In the genomic region with DNA sequence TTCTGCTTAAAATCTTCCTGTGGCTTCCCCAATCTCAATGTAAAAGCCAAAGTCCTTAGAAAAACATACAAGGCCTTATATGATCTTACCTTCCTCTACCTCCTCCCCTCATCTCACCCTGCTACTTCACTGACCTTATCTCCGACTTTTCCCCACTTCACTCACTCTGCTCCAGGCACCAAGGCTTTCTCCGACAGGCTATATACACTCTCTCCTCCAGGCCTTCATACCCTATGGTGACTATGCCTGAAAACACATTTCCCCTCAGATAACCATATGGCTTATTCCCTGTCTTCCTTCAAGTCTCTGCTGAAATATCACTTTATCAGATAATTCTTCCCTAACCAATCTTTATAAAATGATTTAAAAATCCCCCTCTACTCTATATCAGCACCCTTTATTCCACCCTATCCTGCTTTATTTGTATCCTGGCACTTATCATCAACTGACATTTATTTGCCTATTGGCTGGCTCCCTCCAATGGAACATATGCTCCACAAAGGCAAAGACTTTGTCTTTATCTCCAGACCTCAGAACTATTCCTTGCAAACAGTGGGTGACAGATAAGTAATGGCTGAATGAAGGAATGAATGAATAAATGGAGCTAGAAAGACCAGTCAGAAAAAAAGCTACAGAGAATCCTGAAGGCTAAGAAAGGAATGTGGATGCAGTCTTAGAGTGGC, we compare ENCODE assay signal across 1 cellular context.
A peak's percentile ranks its signal among the peaks of the same experiment; 100 is the strongest.
TF ChIP-seq lines count a peak whose summit lies in the region.

No MANE protein-coding gene starts in this region.

TF ChIP-seq in K562, 482 proteins besides CTCF, POLR2A, EP300 and RAD21 (continued from another document and continues in another):
- TF ChIP-seq, protein P1, sequence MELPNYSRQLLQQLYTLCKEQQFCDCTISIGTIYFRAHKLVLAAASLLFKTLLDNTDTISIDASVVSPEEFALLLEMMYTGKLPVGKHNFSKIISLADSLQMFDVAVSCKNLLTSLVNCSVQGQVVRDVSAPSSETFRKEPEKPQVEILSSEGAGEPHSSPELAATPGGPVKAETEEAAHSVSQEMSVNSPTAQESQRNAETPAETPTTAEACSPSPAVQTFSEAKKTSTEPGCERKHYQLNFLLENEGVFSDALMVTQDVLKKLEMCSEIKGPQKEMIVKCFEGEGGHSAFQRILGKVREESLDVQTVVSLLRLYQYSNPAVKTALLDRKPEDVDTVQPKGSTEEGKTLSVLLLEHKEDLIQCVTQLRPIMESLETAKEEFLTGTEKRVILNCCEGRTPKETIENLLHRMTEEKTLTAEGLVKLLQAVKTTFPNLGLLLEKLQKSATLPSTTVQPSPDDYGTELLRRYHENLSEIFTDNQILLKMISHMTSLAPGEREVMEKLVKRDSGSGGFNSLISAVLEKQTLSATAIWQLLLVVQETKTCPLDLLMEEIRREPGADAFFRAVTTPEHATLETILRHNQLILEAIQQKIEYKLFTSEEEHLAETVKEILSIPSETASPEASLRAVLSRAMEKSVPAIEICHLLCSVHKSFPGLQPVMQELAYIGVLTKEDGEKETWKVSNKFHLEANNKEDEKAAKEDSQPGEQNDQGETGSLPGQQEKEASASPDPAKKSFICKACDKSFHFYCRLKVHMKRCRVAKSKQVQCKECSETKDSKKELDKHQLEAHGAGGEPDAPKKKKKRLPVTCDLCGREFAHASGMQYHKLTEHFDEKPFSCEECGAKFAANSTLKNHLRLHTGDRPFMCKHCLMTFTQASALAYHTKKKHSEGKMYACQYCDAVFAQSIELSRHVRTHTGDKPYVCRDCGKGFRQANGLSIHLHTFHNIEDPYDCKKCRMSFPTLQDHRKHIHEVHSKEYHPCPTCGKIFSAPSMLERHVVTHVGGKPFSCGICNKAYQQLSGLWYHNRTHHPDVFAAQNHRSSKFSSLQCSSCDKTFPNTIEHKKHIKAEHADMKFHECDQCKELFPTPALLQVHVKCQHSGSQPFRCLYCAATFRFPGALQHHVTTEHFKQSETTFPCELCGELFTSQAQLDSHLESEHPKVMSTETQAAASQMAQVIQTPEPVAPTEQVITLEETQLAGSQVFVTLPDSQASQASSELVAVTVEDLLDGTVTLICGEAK (IDR thresholded peaks at IDR 0.05): no peak
- TF ChIP-seq, protein P1 (CRISPR knock-in tag; IDR thresholded peaks at IDR 0.05): no peak
- peak; percentile 91 for TF ChIP-seq ZNF24 (IDR thresholded peaks at IDR 0.05)
- TF ChIP-seq ZNF76 (CRISPR knock-in tag; IDR thresholded peaks at IDR 0.05; ENCODE audit: borderline replicate concordance): no peak
- TF ChIP-seq ADNP (tag; IDR thresholded peaks at IDR 0.05): no peak
- TF ChIP-seq SMAD2 (IDR thresholded peaks at IDR 0.05; ENCODE audit: low read depth, low read length): no peak
- TF ChIP-seq TAL1 (IDR thresholded peaks at IDR 0.05): peak; percentile 82
- no peak for TF ChIP-seq BCL6 (CRISPR knock-in tag; IDR thresholded peaks at IDR 0.05)
- no peak for TF ChIP-seq MTA3 (IDR thresholded peaks at IDR 0.05; ENCODE audit: borderline replicate concordance)
- no peak for TF ChIP-seq CBX3 (IDR thresholded peaks at IDR 0.05; ENCODE audit: borderline replicate concordance in 1 of 2, low read length in 2 of 2)
- no peak for TF ChIP-seq RBM14 (IDR thresholded peaks at IDR 0.05; ENCODE audit: borderline replicate concordance, insufficient read depth, low read depth, low read length)
- no peak for TF ChIP-seq MEF2A (IDR thresholded peaks at IDR 0.05; ENCODE audit: control insufficient read depth, low read depth, low read length)
- TF ChIP-seq, protein P2, sequence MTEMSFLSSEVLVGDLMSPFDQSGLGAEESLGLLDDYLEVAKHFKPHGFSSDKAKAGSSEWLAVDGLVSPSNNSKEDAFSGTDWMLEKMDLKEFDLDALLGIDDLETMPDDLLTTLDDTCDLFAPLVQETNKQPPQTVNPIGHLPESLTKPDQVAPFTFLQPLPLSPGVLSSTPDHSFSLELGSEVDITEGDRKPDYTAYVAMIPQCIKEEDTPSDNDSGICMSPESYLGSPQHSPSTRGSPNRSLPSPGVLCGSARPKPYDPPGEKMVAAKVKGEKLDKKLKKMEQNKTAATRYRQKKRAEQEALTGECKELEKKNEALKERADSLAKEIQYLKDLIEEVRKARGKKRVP (CRISPR knock-in tag; IDR thresholded peaks at IDR 0.05): no peak
- TF ChIP-seq, protein P3, sequence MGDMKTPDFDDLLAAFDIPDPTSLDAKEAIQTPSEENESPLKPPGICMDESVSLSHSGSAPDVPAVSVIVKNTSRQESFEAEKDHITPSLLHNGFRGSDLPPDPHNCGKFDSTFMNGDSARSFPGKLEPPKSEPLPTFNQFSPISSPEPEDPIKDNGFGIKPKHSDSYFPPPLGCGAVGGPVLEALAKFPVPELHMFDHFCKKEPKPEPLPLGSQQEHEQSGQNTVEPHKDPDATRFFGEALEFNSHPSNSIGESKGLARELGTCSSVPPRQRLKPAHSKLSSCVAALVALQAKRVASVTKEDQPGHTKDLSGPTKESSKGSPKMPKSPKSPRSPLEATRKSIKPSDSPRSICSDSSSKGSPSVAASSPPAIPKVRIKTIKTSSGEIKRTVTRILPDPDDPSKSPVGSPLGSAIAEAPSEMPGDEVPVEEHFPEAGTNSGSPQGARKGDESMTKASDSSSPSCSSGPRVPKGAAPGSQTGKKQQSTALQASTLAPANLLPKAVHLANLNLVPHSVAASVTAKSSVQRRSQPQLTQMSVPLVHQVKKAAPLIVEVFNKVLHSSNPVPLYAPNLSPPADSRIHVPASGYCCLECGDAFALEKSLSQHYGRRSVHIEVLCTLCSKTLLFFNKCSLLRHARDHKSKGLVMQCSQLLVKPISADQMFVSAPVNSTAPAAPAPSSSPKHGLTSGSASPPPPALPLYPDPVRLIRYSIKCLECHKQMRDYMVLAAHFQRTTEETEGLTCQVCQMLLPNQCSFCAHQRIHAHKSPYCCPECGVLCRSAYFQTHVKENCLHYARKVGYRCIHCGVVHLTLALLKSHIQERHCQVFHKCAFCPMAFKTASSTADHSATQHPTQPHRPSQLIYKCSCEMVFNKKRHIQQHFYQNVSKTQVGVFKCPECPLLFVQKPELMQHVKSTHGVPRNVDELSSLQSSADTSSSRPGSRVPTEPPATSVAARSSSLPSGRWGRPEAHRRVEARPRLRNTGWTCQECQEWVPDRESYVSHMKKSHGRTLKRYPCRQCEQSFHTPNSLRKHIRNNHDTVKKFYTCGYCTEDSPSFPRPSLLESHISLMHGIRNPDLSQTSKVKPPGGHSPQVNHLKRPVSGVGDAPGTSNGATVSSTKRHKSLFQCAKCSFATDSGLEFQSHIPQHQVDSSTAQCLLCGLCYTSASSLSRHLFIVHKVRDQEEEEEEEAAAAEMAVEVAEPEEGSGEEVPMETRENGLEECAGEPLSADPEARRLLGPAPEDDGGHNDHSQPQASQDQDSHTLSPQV (IDR thresholded peaks at IDR 0.05): no peak
- TF ChIP-seq HMG20B (CRISPR knock-in tag; IDR thresholded peaks at IDR 0.05): no peak
- no peak for TF ChIP-seq FOXJ2 (tag; IDR thresholded peaks at IDR 0.05)
- no peak for TF ChIP-seq MYNN (IDR thresholded peaks at IDR 0.05)
- no peak for TF ChIP-seq MYNN (CRISPR knock-in tag; IDR thresholded peaks at IDR 0.05)
- no peak for TF ChIP-seq PURB (CRISPR knock-in tag; IDR thresholded peaks at IDR 0.05; ENCODE audit: low read depth)
- TF ChIP-seq HMG20A (CRISPR knock-in tag; conservative IDR thresholded peaks at IDR 0.05): no peak
- TF ChIP-seq, protein P4, sequence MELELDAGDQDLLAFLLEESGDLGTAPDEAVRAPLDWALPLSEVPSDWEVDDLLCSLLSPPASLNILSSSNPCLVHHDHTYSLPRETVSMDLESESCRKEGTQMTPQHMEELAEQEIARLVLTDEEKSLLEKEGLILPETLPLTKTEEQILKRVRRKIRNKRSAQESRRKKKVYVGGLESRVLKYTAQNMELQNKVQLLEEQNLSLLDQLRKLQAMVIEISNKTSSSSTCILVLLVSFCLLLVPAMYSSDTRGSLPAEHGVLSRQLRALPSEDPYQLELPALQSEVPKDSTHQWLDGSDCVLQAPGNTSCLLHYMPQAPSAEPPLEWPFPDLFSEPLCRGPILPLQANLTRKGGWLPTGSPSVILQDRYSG (tag; conservative IDR thresholded peaks at IDR 0.05; ENCODE audit: low read depth): no peak
- TF ChIP-seq CBX2 (IDR thresholded peaks at IDR 0.05; ENCODE audit: insufficient read depth, low read length, poor library complexity, severe bottlenecking): no peak
- TF ChIP-seq, protein P5, sequence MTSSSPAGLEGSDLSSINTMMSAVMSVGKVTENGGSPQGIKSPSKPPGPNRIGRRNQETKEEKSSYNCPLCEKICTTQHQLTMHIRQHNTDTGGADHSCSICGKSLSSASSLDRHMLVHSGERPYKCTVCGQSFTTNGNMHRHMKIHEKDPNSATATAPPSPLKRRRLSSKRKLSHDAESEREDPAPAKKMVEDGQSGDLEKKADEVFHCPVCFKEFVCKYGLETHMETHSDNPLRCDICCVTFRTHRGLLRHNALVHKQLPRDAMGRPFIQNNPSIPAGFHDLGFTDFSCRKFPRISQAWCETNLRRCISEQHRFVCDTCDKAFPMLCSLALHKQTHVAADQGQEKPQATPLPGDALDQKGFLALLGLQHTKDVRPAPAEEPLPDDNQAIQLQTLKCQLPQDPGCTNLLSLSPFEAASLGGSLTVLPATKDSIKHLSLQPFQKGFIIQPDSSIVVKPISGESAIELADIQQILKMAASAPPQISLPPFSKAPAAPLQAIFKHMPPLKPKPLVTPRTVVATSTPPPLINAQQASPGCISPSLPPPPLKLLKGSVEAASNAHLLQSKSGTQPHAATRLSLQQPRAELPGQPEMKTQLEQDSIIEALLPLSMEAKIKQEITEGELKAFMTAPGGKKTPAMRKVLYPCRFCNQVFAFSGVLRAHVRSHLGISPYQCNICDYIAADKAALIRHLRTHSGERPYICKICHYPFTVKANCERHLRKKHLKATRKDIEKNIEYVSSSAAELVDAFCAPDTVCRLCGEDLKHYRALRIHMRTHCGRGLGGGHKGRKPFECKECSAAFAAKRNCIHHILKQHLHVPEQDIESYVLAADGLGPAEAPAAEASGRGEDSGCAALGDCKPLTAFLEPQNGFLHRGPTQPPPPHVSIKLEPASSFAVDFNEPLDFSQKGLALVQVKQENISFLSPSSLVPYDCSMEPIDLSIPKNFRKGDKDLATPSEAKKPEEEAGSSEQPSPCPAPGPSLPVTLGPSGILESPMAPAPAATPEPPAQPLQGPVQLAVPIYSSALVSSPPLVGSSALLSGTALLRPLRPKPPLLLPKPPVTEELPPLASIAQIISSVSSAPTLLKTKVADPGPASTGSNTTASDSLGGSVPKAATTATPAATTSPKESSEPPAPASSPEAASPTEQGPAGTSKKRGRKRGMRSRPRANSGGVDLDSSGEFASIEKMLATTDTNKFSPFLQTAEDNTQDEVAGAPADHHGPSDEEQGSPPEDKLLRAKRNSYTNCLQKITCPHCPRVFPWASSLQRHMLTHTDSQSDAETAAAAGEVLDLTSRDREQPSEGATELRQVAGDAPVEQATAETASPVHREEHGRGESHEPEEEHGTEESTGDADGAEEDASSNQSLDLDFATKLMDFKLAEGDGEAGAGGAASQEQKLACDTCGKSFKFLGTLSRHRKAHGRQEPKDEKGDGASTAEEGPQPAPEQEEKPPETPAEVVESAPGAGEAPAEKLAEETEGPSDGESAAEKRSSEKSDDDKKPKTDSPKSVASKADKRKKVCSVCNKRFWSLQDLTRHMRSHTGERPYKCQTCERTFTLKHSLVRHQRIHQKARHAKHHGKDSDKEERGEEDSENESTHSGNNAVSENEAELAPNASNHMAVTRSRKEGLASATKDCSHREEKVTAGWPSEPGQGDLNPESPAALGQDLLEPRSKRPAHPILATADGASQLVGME (CRISPR knock-in tag; IDR thresholded peaks at IDR 0.05): no peak
- TF ChIP-seq NCOR1 (IDR thresholded peaks at IDR 0.05): peak; percentile 43; the same call in 1 of the 2 replicates
- TF ChIP-seq CBFA2T3 (IDR thresholded peaks at IDR 0.05): peak; percentile 73
- no peak for TF ChIP-seq ZNF124 (CRISPR knock-in tag; IDR thresholded peaks at IDR 0.05)
- no peak for TF ChIP-seq SMARCC2 (IDR thresholded peaks at IDR 0.05; ENCODE audit: low read depth)
- peak; percentile 63 for TF ChIP-seq CBFA2T2 (conservative IDR thresholded peaks at IDR 0.05)
- TF ChIP-seq ASH1L (IDR thresholded peaks at IDR 0.05; ENCODE audit: borderline replicate concordance, low read depth, partially characterized antibody): no peak
- TF ChIP-seq TEAD4 (IDR thresholded peaks at IDR 0.05; ENCODE audit: low read length): peak; percentile 65
- TF ChIP-seq TEAD4 (CRISPR knock-in tag; IDR thresholded peaks at IDR 0.05; ENCODE audit: borderline replicate concordance): no peak
- TF ChIP-seq SAP30 (IDR thresholded peaks at IDR 0.05; ENCODE audit: borderline replicate concordance, insufficient read depth, low read depth, low read length, poor library complexity, severe bottlenecking): no peak
- no peak for TF ChIP-seq HCFC1 (IDR thresholded peaks at IDR 0.05; ENCODE audit: low read depth, low read length)
- TF ChIP-seq ZBTB9 (CRISPR knock-in tag; IDR thresholded peaks at IDR 0.05): no peak
- TF ChIP-seq SRSF7 (optimal IDR thresholded peaks at IDR 0.05; ENCODE audit: low read depth, low read length): no peak
